8 cellular contexts compared by ENCODE assay signal in genomic region chr3:105866656-105867653, GRCh38. TPM values are rescaled to one million over a fixed set of nuclear protein-coding genes. Genes with fewer than 3 reads are reported as not detected.
DNase-seq lines count a peak whose midpoint lies in the region; ATAC-seq and TF ChIP-seq lines count a peak whose summit lies in the region.

No MANE protein-coding gene starts in this region.

- TF ChIP-seq POLR2A in lower leg skin (IDR thresholded peaks at IDR 0.05): no peak

- no peak for TF ChIP-seq CTCF in astrocyte of the spinal cord (IDR thresholded peaks at IDR 0.05; ENCODE audit: low read depth, low read length)
- no peak for TF ChIP-seq CTCF in lower leg skin (IDR thresholded peaks at IDR 0.05)
- TF ChIP-seq CTCF in type B pancreatic cell (conservative IDR thresholded peaks at IDR 0.05): peak; percentile 57

- H3K36me3 Mint-ChIP-seq in type B pancreatic cell: peaks cover 21% of the 10 kb centered on the region

- H3K27me3 ChIP-seq in Karpas-422 (ENCODE audit: low read length): no peaks in the 10 kb centered on the region

- H3K27me3 Mint-ChIP-seq in type B pancreatic cell: no peaks in the 10 kb centered on the region

- H3K4me3 ChIP-seq in Karpas-422 (ENCODE audit: low read length) (peak overlapping the region; percentile 76), astrocyte of the spinal cord (ENCODE audit: low read depth, low read length) (peak overlapping the region; percentile 75), lower leg skin (ENCODE audit: low read depth, poor library complexity, severe bottlenecking) (peak overlapping the region; percentile 99)

- H3K4me1 ChIP-seq in Karpas-422 (ENCODE audit: low read length): peaks cover 65% of the 10 kb centered on the region

- no peaks in the 10 kb centered on the region for H3K9me2 ChIP-seq in Karpas-422 (replicated peaks; ENCODE audit: insufficient read depth, low read length)

- peaks cover 32% of the 10 kb centered on the region for H3K36me3 ChIP-seq in Karpas-422 (ENCODE audit: insufficient read depth, low read length)

- H3K9me3 Mint-ChIP-seq in type B pancreatic cell: no peaks in the 10 kb centered on the region

- intact Hi-C loops in lower leg skin (cut with DNase I; ENCODE audit: low total_unique reads): no loop called here

- peak overlapping the region; percentile 94 for H3K4me3 Mint-ChIP-seq in type B pancreatic cell

- H3K4me2 ChIP-seq in Karpas-422 (ENCODE audit: low read depth, low read length, poor library complexity, severe bottlenecking): peak overlapping the region; percentile 90

- H3K4me1 Mint-ChIP-seq in type B pancreatic cell (ENCODE audit: unreplicated experiment): peaks cover 30% of the 10 kb centered on the region

- no peaks in the 10 kb centered on the region for H4K20me1 ChIP-seq in Karpas-422 (ENCODE audit: insufficient read depth, low read depth, low read length)

- no peaks in the 10 kb centered on the region for H3K9me3 ChIP-seq in Karpas-422 (ENCODE audit: low read length)

- no peak overlapping the region for H2AFZ ChIP-seq in Karpas-422 (ENCODE audit: low read length)

- peak overlapping the region; percentile 87 for H3K27ac ChIP-seq in Karpas-422 (ENCODE audit: low read length)

- H3K9ac ChIP-seq in Karpas-422 (ENCODE audit: low read length): peak overlapping the region; percentile 94

- H3K27ac Mint-ChIP-seq in type B pancreatic cell: peak overlapping the region; percentile 99

- WGBS in lower leg skin, 2 donors: 24 to 38% methylated on average over 9 of the region's 9 CpGs

- peak; percentile 29 for ATAC-seq in GM21737 (IDR thresholded peaks at IDR 0.05; ENCODE audit: unreplicated experiment)

- in situ Hi-C loops in astrocyte of the spinal cord (cut with HindIII; ENCODE audit: low sequenced_read_pairs): no loop called here

- DNase-seq in DMS53 (lab: John Stamatoyannopoulos, UW) (peak; percentile 19), DMS53 treated with DMSO at 0.1 percent for 48 hours (lab: John Stamatoyannopoulos, UW; ENCODE audit: unreplicated experiment) (no peak), Karpas-422 (peak; percentile 75), astrocyte of the spinal cord (ENCODE audit: low read depth, low spot score) (peak; percentile 62), lower leg skin (ENCODE audit: low spot score in 2 of 2) (no peak), type B pancreatic cell (ENCODE audit: extremely low spot score, unreplicated experiment) (no peak), kidney glomerular epithelial cell (lab: John Stamatoyannopoulos, UW) (no peak)

- peaks cover 75% of the 10 kb centered on the region for H3K79me2 ChIP-seq in Karpas-422 (ENCODE audit: low read length)

RNA-seq across cellular contexts. Expression of gene CBLB, which starts 1.9 kb away (rescaled TPM):
- total RNA-seq in Karpas-422 (2014; rRNA removed; shearing (Covaris generic); ENCODE audit: low replicate concordance): 94.9 and 98.8 TPM in 2 replicates
- total RNA-seq in lower leg skin (10 to 100 TPM; 17.0 to 33.8 (median 23.0) TPM), type B pancreatic cell (ENCODE audit: low replicate concordance) (50.6 and 57.0 TPM in 2 replicates)

Comparison
In these comparisons a context has a peak if more than half of its experiments do, and no peak if none do; other contexts are left out.
1. DNase-seq: peak in DMS53 (single experiment), Karpas-422 (single experiment) and astrocyte of the spinal cord (single experiment); none in DMS53 treated with DMSO at 0.1 percent for 48 hours (single experiment), lower leg skin (0 of 2), type B pancreatic cell (single experiment) and kidney glomerular epithelial cell (single experiment).
2. Peak in every context shown above with its lines, with median percentiles within 50 percentile points of each other: H3K4me3 ChIP-seq.